ENCODE assay signal across 1 cellular context in the genomic region with DNA sequence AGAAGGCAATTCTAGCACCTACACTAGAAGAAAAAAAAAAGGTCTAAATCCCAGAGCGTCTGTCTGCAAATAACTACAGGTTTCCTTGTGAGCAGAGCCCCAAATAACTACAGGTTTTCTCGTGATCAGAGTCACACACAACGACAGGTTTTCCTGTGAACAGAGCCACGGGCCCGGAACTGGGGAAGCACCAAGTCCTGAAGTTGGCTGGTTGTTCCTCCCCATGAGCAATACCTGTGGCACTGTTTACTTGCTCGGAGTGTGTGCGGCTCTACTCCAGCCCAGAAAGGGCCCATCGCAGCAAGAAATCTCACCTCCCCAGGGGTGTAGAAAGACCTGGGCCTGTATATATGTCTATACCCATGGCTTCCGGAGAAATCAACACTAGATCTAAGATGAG.
TF ChIP-seq lines count a peak whose summit lies in the region.

No MANE protein-coding gene starts in this region.

TF ChIP-seq in H1, 55 proteins besides CTCF, POLR2A, EP300 and RAD21 (continued from another document):
- TF ChIP-seq, protein P1, sequence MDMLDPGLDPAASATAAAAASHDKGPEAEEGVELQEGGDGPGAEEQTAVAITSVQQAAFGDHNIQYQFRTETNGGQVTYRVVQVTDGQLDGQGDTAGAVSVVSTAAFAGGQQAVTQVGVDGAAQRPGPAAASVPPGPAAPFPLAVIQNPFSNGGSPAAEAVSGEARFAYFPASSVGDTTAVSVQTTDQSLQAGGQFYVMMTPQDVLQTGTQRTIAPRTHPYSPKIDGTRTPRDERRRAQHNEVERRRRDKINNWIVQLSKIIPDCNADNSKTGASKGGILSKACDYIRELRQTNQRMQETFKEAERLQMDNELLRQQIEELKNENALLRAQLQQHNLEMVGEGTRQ (IDR thresholded peaks at IDR 0.05; ENCODE audit: low read length) = no peak
- TF ChIP-seq, protein P2, sequence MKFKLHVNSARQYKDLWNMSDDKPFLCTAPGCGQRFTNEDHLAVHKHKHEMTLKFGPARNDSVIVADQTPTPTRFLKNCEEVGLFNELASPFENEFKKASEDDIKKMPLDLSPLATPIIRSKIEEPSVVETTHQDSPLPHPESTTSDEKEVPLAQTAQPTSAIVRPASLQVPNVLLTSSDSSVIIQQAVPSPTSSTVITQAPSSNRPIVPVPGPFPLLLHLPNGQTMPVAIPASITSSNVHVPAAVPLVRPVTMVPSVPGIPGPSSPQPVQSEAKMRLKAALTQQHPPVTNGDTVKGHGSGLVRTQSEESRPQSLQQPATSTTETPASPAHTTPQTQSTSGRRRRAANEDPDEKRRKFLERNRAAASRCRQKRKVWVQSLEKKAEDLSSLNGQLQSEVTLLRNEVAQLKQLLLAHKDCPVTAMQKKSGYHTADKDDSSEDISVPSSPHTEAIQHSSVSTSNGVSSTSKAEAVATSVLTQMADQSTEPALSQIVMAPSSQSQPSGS (IDR thresholded peaks at IDR 0.05; ENCODE audit: low read length) = no peak
- TF ChIP-seq MAFK (IDR thresholded peaks at IDR 0.05; ENCODE audit: low read depth, low read length) (no peak), POU5F1 (IDR thresholded peaks at IDR 0.05; ENCODE audit: low read depth, low read length) (no peak), TCF12 (IDR thresholded peaks at IDR 0.05; ENCODE audit: low read depth, low read length) (no peak), EZH2 (IDR thresholded peaks at IDR 0.05; ENCODE audit: low read depth, low read length, severe bottlenecking) (no peak), SRF (IDR thresholded peaks at IDR 0.05; ENCODE audit: low read depth, low read length) (no peak), CHD1 (IDR thresholded peaks at IDR 0.05; ENCODE audit: low read depth, low read length) (no peak), SAP30 (IDR thresholded peaks at IDR 0.05; ENCODE audit: insufficient read depth, insufficient replicate concordance, low read length) (no peak), BRCA1 (IDR thresholded peaks at IDR 0.05; ENCODE audit: low read depth, low read length) (no peak), CEBPB (IDR thresholded peaks at IDR 0.05; ENCODE audit: low read depth, low read length) (no peak), TBP (IDR thresholded peaks at IDR 0.05; ENCODE audit: low read depth, low read length) (no peak), BCL11A (IDR thresholded peaks at IDR 0.05; ENCODE audit: low read depth in 2 of 2, low read length in 2 of 2) (no peak), KDM1A (IDR thresholded peaks at IDR 0.05; ENCODE audit: borderline replicate concordance, low read length) (no peak), TAF7 (optimal IDR thresholded peaks at IDR 0.05; ENCODE audit: borderline replicate concordance, low read depth, low read length) (no peak), SIN3A (conservative IDR thresholded peaks at IDR 0.05 in 1 of 2, IDR thresholded peaks at IDR 0.05 in 1 of 2; ENCODE audit: low read depth in 1 of 2, low read length in 2 of 2) (no peak), SIX5 (IDR thresholded peaks at IDR 0.05; ENCODE audit: low read depth, low read length) (no peak)
